ENCODE assay signal across 10 cellular contexts in genomic region chr22:37032535-37033460, GRCh38. TPM values are rescaled to one million over a fixed set of nuclear protein-coding genes. Genes with fewer than 3 reads are reported as not detected.
DNase-seq lines count a peak whose midpoint lies in the region; ATAC-seq lines count a peak whose summit lies in the region.
"Had no signal": no experiment of that assay in that cellular context is flagged by ENCODE, and none has a peak within 500 bp of the region (broad histone marks: within the 10 kb centered on the region; RNA-seq: fewer than 3 reads in every experiment).

No MANE protein-coding gene starts in this region.

- H3K36me3 ChIP-seq in esophagus (ENCODE audit: control insufficient read depth in 2 of 2, insufficient read depth in 2 of 2, low read length in 1 of 2) = peaks cover 0 to 15% of the 10 kb centered on the region in 2 donors
- H3K36me3 ChIP-seq in mucosa of stomach (ENCODE audit: control insufficient read depth, insufficient read depth, low read length) = peaks cover 6% of the 10 kb centered on the region

- peak overlapping the region; percentile 86 to 92 for H3K27ac ChIP-seq in esophagus (ENCODE audit: low read depth in 2 of 2, low read length in 1 of 2)
- H3K27ac ChIP-seq: vagina had no signal

- peak; percentile 88 for DNase-seq in Caki2 (ENCODE audit: low read depth)
- peak; percentile 59 for DNase-seq in NCI-H460 (ENCODE audit: extremely low read depth, low read depth)
- DNase-seq in epidermal melanocyte (ENCODE audit: insufficient read length, low spot score) = no peak
- DNase-seq in NCI-H1092 (lab: John Stamatoyannopoulos, UW) = no peak
- DNase-seq in NCI-H2196 (lab: John Stamatoyannopoulos, UW; ENCODE audit: unreplicated experiment) = no peak
- DNase-seq: stimulated activated CD4-positive, alpha-beta T cell treated with anti-CD3 and anti-CD28 coated beads, Interleukin-2, amount 100 ng/mL, for 24 hours had no signal

- 36 to 41% methylated on average over 18 of the region's 18 CpGs for WGBS in esophagus, 2 donors

- peak overlapping the region; percentile 37 for H3K9ac ChIP-seq in mucosa of stomach (ENCODE audit: low read length)

- no peak for ATAC-seq in HG03469 (IDR thresholded peaks at IDR 0.05; ENCODE audit: unreplicated experiment)

- H3K9me3 ChIP-seq in esophagus (ENCODE audit: control insufficient read depth in 2 of 2, insufficient read depth in 1 of 2, low read depth in 1 of 2, low read length in 1 of 2) = no peaks in the 10 kb centered on the region
- H3K9me3 ChIP-seq in mucosa of stomach (ENCODE audit: control insufficient read depth, low read length) = no peaks in the 10 kb centered on the region
- H3K9me3 ChIP-seq: vagina had no signal

- H3K27me3 ChIP-seq in esophagus (ENCODE audit: control insufficient read depth in 1 of 2, insufficient read depth in 2 of 2, low read length in 2 of 2) (no peaks in the 10 kb centered on the region), mucosa of stomach (ENCODE audit: control insufficient read depth, insufficient read depth, low read length) (peaks cover 2% of the 10 kb centered on the region)
- H3K27me3 ChIP-seq: vagina had no signal

- H3K4me3 ChIP-seq in esophagus (ENCODE audit: low read depth in 1 of 2, low read length in 2 of 2) (no peak overlapping the region), mucosa of stomach (ENCODE audit: low read length) (no peak overlapping the region)
- H3K4me3 ChIP-seq: vagina had no signal

- in situ Hi-C loops in Caki2 (cut with HindIII; ENCODE audit: low pct_unique_long_range_greater_than_20kb, low sequenced_read_pairs) = no loop called here

- H3K4me1 ChIP-seq in esophagus (ENCODE audit: control insufficient read depth in 2 of 2, insufficient read depth in 2 of 2, low read length in 1 of 2) (peaks cover 0 to 8% of the 10 kb centered on the region in 2 donors), mucosa of stomach (ENCODE audit: control insufficient read depth, insufficient read depth, low read length) (peaks cover 49% of the 10 kb centered on the region)

RNA-seq across cellular contexts. Expression of gene MPST, which starts 13.3 kb away (rescaled TPM):
- total RNA-seq in Caki2 (2014; rRNA removed; shearing (Covaris generic); ENCODE audit: low replicate concordance) = 168 and 192 TPM in 2 replicates
- 41.9 and 49.9 TPM in 2 replicates for total RNA-seq in NCI-H460 (2014; rRNA removed; shearing (Covaris generic))
- 108 and 112 TPM in 2 replicates for polyA plus RNA-seq in NCI-H460 (2014; cell fraction: nucleus; rRNA removed)
- 100 to 1,000 TPM; 104 to 147 TPM for polyA plus RNA-seq in esophagus

RNA-seq across cellular contexts. Expression of gene TST, which starts 13.6 kb away (rescaled TPM):
- 54.6 and 82.0 TPM in 2 replicates for total RNA-seq in Caki2 (2014; rRNA removed; shearing (Covaris generic); ENCODE audit: low replicate concordance)
- total RNA-seq in NCI-H460 (2014; rRNA removed; shearing (Covaris generic)) = 11.5 and 13.8 TPM in 2 replicates
- polyA plus RNA-seq in NCI-H460 (2014; cell fraction: nucleus; rRNA removed) = 23.7 and 30.7 TPM in 2 replicates
- polyA plus RNA-seq in esophagus = 100 to 1,000 TPM; 108 to 140 TPM

RNA-seq across cellular contexts. Expression of gene KCTD17, which starts 18.7 kb away (rescaled TPM):
- 29.0 and 38.0 TPM in 2 replicates for total RNA-seq in Caki2 (2014; rRNA removed; shearing (Covaris generic); ENCODE audit: low replicate concordance)
- total RNA-seq in NCI-H460 (2014; rRNA removed; shearing (Covaris generic)) = 3.3 and 4.1 TPM in 2 replicates
- 12.3 and 20.9 TPM in 2 replicates for polyA plus RNA-seq in NCI-H460 (2014; cell fraction: nucleus; rRNA removed)
- 1 to 10 TPM; 6.7 to 7.4 TPM for polyA plus RNA-seq in esophagus

Comparison
In these comparisons a context has a peak if more than half of its experiments do, and no peak if none do; other contexts are left out.
1. DNase-seq: peak in Caki2 (single experiment) and NCI-H460 (single experiment); none in epidermal melanocyte (single experiment), NCI-H1092 (single experiment) and NCI-H2196 (single experiment).